Comparison of ENCODE assay signal across 8 cellular contexts in genomic region chr5:100852988-100853449, GRCh38. TPM values are rescaled to one million over a fixed set of nuclear protein-coding genes. Genes with fewer than 3 reads are reported as not detected.
DNase-seq lines count a peak whose midpoint lies in the region; ATAC-seq, FAIRE-seq and TF ChIP-seq lines count a peak whose summit lies in the region.

No MANE protein-coding gene starts in this region.

- intact Hi-C loops in Calu3 (cut with micrococcal nuclease; ENCODE audit: unreplicated experiment): no loop called here

- peaks cover 34% of the 10 kb centered on the region for H3K4me1 Mint-ChIP-seq in central memory CD8-positive, alpha-beta T cell
- H3K4me1 Mint-ChIP-seq in Calu3 (ENCODE audit: low read depth, unreplicated experiment): no peaks in the 10 kb centered on the region

- DNase-seq in GM12892 (ENCODE audit: insufficient read length) (no peak), H54 (ENCODE audit: insufficient read length, low spot score) (no peak), Calu3 (no peak), activated gamma-delta T cell treated with Interleukin-2 at 50 U/mL for 16 hours (no peak), NCI-H2081 treated with DMSO at 0.1 percent for 48 hours (lab: John Stamatoyannopoulos, UW) (no peak)
- DNase-seq in central memory CD8-positive, alpha-beta T cell (ENCODE audit: low spot score in 2 of 2): no peak

- FAIRE-seq in GM12892 (lab: Jason Lieb, UNC) (peak; percentile 92), H54 (lab: Jason Lieb, UNC) (no peak)

- peak; percentile 94 for ATAC-seq in GM21390 (IDR thresholded peaks at IDR 0.05; ENCODE audit: unreplicated experiment)
- ATAC-seq in HG03469 (IDR thresholded peaks at IDR 0.05; ENCODE audit: unreplicated experiment): peak; percentile 93
- ATAC-seq in central memory CD8-positive, alpha-beta T cell (replicated peaks; ENCODE audit: extremely low read depth, poor library complexity, severe bottlenecking): peak; percentile 63

- TF ChIP-seq CTCF in Calu3 (IDR thresholded peaks at IDR 0.05; ENCODE audit: unreplicated experiment): no peak

- BruUV-seq in Calu3 (replicated peaks; lab: Mats Ljungman, UMichigan): no TSS peak

- peaks cover 28% of the 10 kb centered on the region for H3K36me3 Mint-ChIP-seq in central memory CD8-positive, alpha-beta T cell (ENCODE audit: insufficient read depth)
- no peaks in the 10 kb centered on the region for H3K36me3 Mint-ChIP-seq in Calu3 (ENCODE audit: insufficient read depth, unreplicated experiment)

- H3K9me3 Mint-ChIP-seq in central memory CD8-positive, alpha-beta T cell: no peaks in the 10 kb centered on the region
- no peaks in the 10 kb centered on the region for H3K9me3 Mint-ChIP-seq in Calu3 (ENCODE audit: low read depth, unreplicated experiment)

- no peaks in the 10 kb centered on the region for H3K27me3 Mint-ChIP-seq in central memory CD8-positive, alpha-beta T cell
- H3K27me3 Mint-ChIP-seq in Calu3 (ENCODE audit: unreplicated experiment): no peaks in the 10 kb centered on the region

- CTCF ChIA-PET in Calu3 (lab: Charles Lee): no interaction called here

- peak overlapping the region; percentile 54 for H3K27ac Mint-ChIP-seq in central memory CD8-positive, alpha-beta T cell (ENCODE audit: low read depth)
- no peak overlapping the region for H3K27ac Mint-ChIP-seq in Calu3 (ENCODE audit: unreplicated experiment)

- H3K4me3 Mint-ChIP-seq in central memory CD8-positive, alpha-beta T cell: peak overlapping the region; percentile 35
- no peak overlapping the region for H3K4me3 Mint-ChIP-seq in Calu3 (ENCODE audit: low read depth, unreplicated experiment)

- no peak for TF ChIP-seq POLR2A in GM12892 (IDR thresholded peaks at IDR 0.05; ENCODE audit: low read depth, low read length)
- TF ChIP-seq POLR2A in H54 (IDR thresholded peaks at IDR 0.05; ENCODE audit: low read depth, low read length): no peak

RNA-seq across cellular contexts. Expression of gene ST8SIA4, which starts 50.1 kb away (rescaled TPM):
- 21.1 TPM for polyA plus RNA-seq in GM12892 (2012; ENCODE audit: missing spikeins)
- total RNA-seq in Calu3 (2022): not detected in 2 replicates
